ENCODE assay signal across 18 cellular contexts in genomic region chr6:110514818-110515217, GRCh38. TPM values are rescaled to one million over a fixed set of nuclear protein-coding genes. Genes with fewer than 3 reads are reported as not detected.
"Had no signal": no experiment of that assay in that cellular context is flagged by ENCODE, and none has a peak within 500 bp of the region (broad histone marks: within the 10 kb centered on the region; RNA-seq: fewer than 3 reads in every experiment).

No MANE protein-coding gene starts in this region.

- H3K27ac Mint-ChIP-seq: activated naive CD8-positive, alpha-beta T cell; activated T-cell treated with anti-CD3 and anti-CD28 coated beads, Interleukin-2, amount 50 U/mL, for 24 hours; dendritic cell treated with granulocyte-macrophage colony-stimulating factor and Interleukin-4, amounts not matched to agents 40 ng/mL and 50 ng/mL, for 4 days had no signal

- H3K9me3 Mint-ChIP-seq: activated T-cell treated with anti-CD3 and anti-CD28 coated beads, Interleukin-2, amount 50 U/mL, for 24 hours had no signal

- H3K27ac ChIP-seq: spleen, suprapubic skin, upper lobe of left lung had no signal

- H3K4me3 Mint-ChIP-seq: activated naive CD8-positive, alpha-beta T cell; activated T-cell treated with anti-CD3 and anti-CD28 coated beads, Interleukin-2, amount 50 U/mL, for 24 hours; dendritic cell treated with granulocyte-macrophage colony-stimulating factor and Interleukin-4, amounts not matched to agents 40 ng/mL and 50 ng/mL, for 4 days had no signal

- ATAC-seq: activated CD4-positive, CD25-positive, alpha-beta regulatory T cell treated with anti-CD3 and anti-CD28 coated beads, Interleukin-2, amount 50 U/mL, for 24 hours; sciatic nerve; stimulated activated naive CD8-positive, alpha-beta T cell treated with anti-CD3 and anti-CD28 coated beads, Interleukin-15, Interleukin-2, amounts not matched to agents 100 U/mL and 50 U/mL, for 24 hours had no signal

- H3K36me3 Mint-ChIP-seq: activated naive CD8-positive, alpha-beta T cell had no signal

- H3K27me3 Mint-ChIP-seq: dendritic cell treated with granulocyte-macrophage colony-stimulating factor and Interleukin-4, amounts not matched to agents 40 ng/mL and 50 ng/mL, for 4 days had no signal

- DNase-seq: activated effector memory CD4-positive, alpha-beta T cell treated with anti-CD3 and anti-CD28 coated beads, Interleukin-2, amount 50 U/mL, for 16 hours; activated T-cell treated with anti-CD3 and anti-CD28 coated beads, Interleukin-2, amount 50 U/mL, for 24 hours; anterior cingulate cortex; cerebellar nuclear complex; erythroblast; hippocampal formation; spleen; stimulated activated CD4-positive, alpha-beta T cell treated with anti-CD3 and anti-CD28 coated beads, Interleukin-1b, Interleukin-23, amount 100 ng/mL, for 48 hours; stimulated activated naive CD8-positive, alpha-beta T cell treated with anti-CD3 and anti-CD28 coated beads, Interleukin-15, Interleukin-2, amounts not matched to agents 100 U/mL and 50 U/mL, for 24 hours; upper lobe of left lung had no signal

- H3K27me3 ChIP-seq: suprapubic skin, upper lobe of left lung had no signal

- H3K4me3 ChIP-seq: spleen, suprapubic skin, upper lobe of left lung had no signal

RNA-seq across cellular contexts. Expression of gene SLC22A16, which starts 38.4 kb away (rescaled TPM):
- total RNA-seq: pulmonary artery endothelial cell, suprapubic skin had no signal
- polyA plus RNA-seq: liver, neural cell had no signal
